ENCODE assay signal across 16 cellular contexts in the genomic region with DNA sequence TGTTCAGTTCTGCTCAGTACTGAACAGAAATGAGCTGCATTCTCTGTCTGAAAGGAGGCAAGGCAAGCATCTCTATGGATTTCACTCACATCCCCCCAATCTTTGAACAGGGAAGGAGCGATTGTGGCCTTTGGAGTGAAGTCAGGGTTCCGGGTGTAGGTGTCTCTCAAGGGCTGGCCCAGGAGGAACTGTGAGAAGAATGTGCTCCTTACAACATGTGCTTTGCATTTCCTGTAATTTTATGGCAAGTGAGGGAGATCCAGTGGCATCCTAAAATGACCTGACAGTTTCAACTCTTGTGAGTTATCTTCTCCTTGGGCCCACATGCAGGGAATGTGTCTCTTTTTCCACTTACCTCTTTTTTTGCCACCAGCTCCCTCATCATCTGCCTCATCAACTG.
"Had no signal": no experiment of that assay in that cellular context is flagged by ENCODE, and none has a peak within 500 bp of the region (broad histone marks: within the 10 kb centered on the region; RNA-seq: fewer than 3 reads in every experiment).

No MANE protein-coding gene starts in this region.

- H3K27ac Mint-ChIP-seq: activated B cell treated with CpG ODN at 0.5 μM for 24 hours; activated CD8-positive, alpha-beta T cell treated with anti-CD3 and anti-CD28 coated beads for 36 hours; activated naive CD4-positive, alpha-beta T cell treated with anti-CD3 and anti-CD28 coated beads, Interleukin-2, amount 50 U/mL, for 72 hours; T-helper 17 cell had no signal

- H3K9me3 Mint-ChIP-seq: activated B cell treated with CpG ODN at 0.5 μM for 24 hours; activated CD8-positive, alpha-beta T cell treated with anti-CD3 and anti-CD28 coated beads for 36 hours; activated naive CD4-positive, alpha-beta T cell treated with anti-CD3 and anti-CD28 coated beads, Interleukin-2, amount 50 U/mL, for 72 hours had no signal

- ATAC-seq: activated CD8-positive, alpha-beta T cell treated with anti-CD3 and anti-CD28 coated beads for 36 hours; activated naive CD4-positive, alpha-beta T cell treated with anti-CD3 and anti-CD28 coated beads, Interleukin-2, amount 50 U/mL, for 72 hours; esophagus mucosa; psoas muscle; stimulated activated naive CD8-positive, alpha-beta T cell treated with anti-CD3 and anti-CD28 coated beads, Interleukin-15, Interleukin-2, amounts not matched to agents 100 U/mL and 50 U/mL, for 24 hours; T-helper 17 cell had no signal

- H3K4me3 Mint-ChIP-seq: activated B cell treated with CpG ODN at 0.5 μM for 24 hours; activated CD8-positive, alpha-beta T cell treated with anti-CD3 and anti-CD28 coated beads for 36 hours; neural crest cell; T-helper 17 cell had no signal

- H3K27ac ChIP-seq: cardiac muscle cell, hepatocyte, upper lobe of left lung had no signal

- H2AFZ ChIP-seq: hepatocyte had no signal

- H3K4me2 ChIP-seq: hepatocyte had no signal

- H3K27me3 ChIP-seq: cardiac muscle cell, hepatocyte, upper lobe of left lung had no signal

- H3K9me3 ChIP-seq: psoas muscle, upper lobe of left lung had no signal

- H3K4me3 ChIP-seq: cardiac muscle cell, hepatocyte, psoas muscle, upper lobe of left lung had no signal

- H3K36me3 ChIP-seq: cardiac muscle cell, upper lobe of left lung had no signal

- H3K36me3 Mint-ChIP-seq: activated naive CD4-positive, alpha-beta T cell treated with anti-CD3 and anti-CD28 coated beads, Interleukin-2, amount 50 U/mL, for 72 hours had no signal

- DNase-seq: activated B cell treated with CpG ODN at 0.5 μM for 24 hours; activated CD4-positive, alpha-beta T cell treated with anti-CD3 and anti-CD28 coated beads for 48 hours; activated CD8-positive, alpha-beta memory T cell treated with anti-CD3 and anti-CD28 coated beads, Interleukin-2, amount 50 U/mL, for 4 hours; activated CD8-positive, alpha-beta T cell treated with anti-CD3 and anti-CD28 coated beads for 36 hours; activated effector memory CD4-positive, alpha-beta T cell treated with anti-CD3 and anti-CD28 coated beads, Interleukin-2, amount 50 U/mL, for 16 hours; activated T-cell treated with anti-CD3 and anti-CD28 coated beads, Interleukin-2, amount 50 U/mL, for 48 hours; kidney glomerular epithelial cell; psoas muscle; stimulated activated naive CD8-positive, alpha-beta T cell treated with anti-CD3 and anti-CD28 coated beads, Interleukin-15, Interleukin-2, amounts not matched to agents 100 U/mL and 50 U/mL, for 24 hours; T-helper 17 cell; upper lobe of left lung had no signal
